7 cellular contexts compared by ENCODE assay signal in genomic region chrX:49073641-49074575, GRCh38. TPM values are rescaled to one million over a fixed set of nuclear protein-coding genes. Genes with fewer than 3 reads are reported as not detected.
A peak's percentile ranks its signal among the peaks of the same experiment; 100 is the strongest.
DNase-seq lines count a peak whose midpoint lies in the region; ATAC-seq and FAIRE-seq lines count a peak whose summit lies in the region.

PRAF2 (minus strand) TSS chrX:49074002; CDS start chrX:49073987, 15 bp downstream.

- no peaks in the 10 kb centered on the region for H3K9me3 Mint-ChIP-seq in activated CD4-positive, alpha-beta T cell treated with anti-CD3 and anti-CD28 coated beads, Interleukin-2, amount 10 ng/mL, durations not matched to agents 24 days and 14 days

- peak within 1 kb of the TSS; percentile 78 for H3K27ac Mint-ChIP-seq in activated CD4-positive, alpha-beta T cell treated with anti-CD3 and anti-CD28 coated beads, Interleukin-2, amount 10 ng/mL, durations not matched to agents 24 days and 14 days

- intact Hi-C loops in activated CD4-positive, alpha-beta T cell treated with anti-CD3 and anti-CD28 coated beads, Interleukin-2, amount 10 ng/mL, durations not matched to agents 24 days and 14 days (cut with micrococcal nuclease), result no loop called here

- H3K27me3 Mint-ChIP-seq in activated CD4-positive, alpha-beta T cell treated with anti-CD3 and anti-CD28 coated beads, Interleukin-2, amount 10 ng/mL, durations not matched to agents 24 days and 14 days, result no peaks in the 10 kb centered on the region

- H3K4me1 Mint-ChIP-seq in activated CD4-positive, alpha-beta T cell treated with anti-CD3 and anti-CD28 coated beads, Interleukin-2, amount 10 ng/mL, durations not matched to agents 24 days and 14 days, result peaks cover 17% of the 10 kb centered on the region

- peak within 1 kb of the TSS; percentile 84 for H3K4me3 Mint-ChIP-seq in activated CD4-positive, alpha-beta T cell treated with anti-CD3 and anti-CD28 coated beads, Interleukin-2, amount 10 ng/mL, durations not matched to agents 24 days and 14 days

- H3K36me3 Mint-ChIP-seq in activated CD4-positive, alpha-beta T cell treated with anti-CD3 and anti-CD28 coated beads, Interleukin-2, amount 10 ng/mL, durations not matched to agents 24 days and 14 days (ENCODE audit: low read depth), result peaks cover 29% of the 10 kb centered on the region

- ATAC-seq in HG03097 (IDR thresholded peaks at IDR 0.05; ENCODE audit: low FRiP score, unreplicated experiment), result peak; percentile 67

- DNase-seq in GM18507 (ENCODE audit: extremely low spot score, insufficient read length, low read depth), result peak; percentile 68
- peak; percentile 78 to 90 for DNase-seq in NCI-H446 (lab: John Stamatoyannopoulos, UW)
- peak; percentile 96 for DNase-seq in activated CD4-positive, alpha-beta T cell treated with anti-CD3 and anti-CD28 coated beads, Interleukin-2, amount 10 ng/mL, durations not matched to agents 24 days and 14 days
- peak; percentile 67 for DNase-seq in kidney glomerular epithelial cell (lab: John Stamatoyannopoulos, UW)
- DNase-seq in stimulated activated CD4-positive, alpha-beta T cell treated with anti-CD3 and anti-CD28 coated beads, Interleukin-15, amount 100 ng/mL, for 48 hours (ENCODE audit: low read depth in 2 of 2), result peak; percentile 79 to 84

- FAIRE-seq in GM18507 (lab: Jason Lieb, UNC) (peak; percentile 98), colon (lab: Jason Lieb, UNC) (peak; percentile 72)

RNA-seq across cellular contexts. Expression of gene PRAF2, which starts in this region (rescaled TPM):
- total RNA-seq in activated CD4-positive, alpha-beta T cell treated with anti-CD3 and anti-CD28 coated beads, Interleukin-2, amount 10 ng/mL, durations not matched to agents 24 days and 14 days, result 12.5 and 15.9 TPM in 2 replicates

Comparison
In these comparisons a context has a peak if more than half of its experiments do, and no peak if none do; other contexts are left out.
1. Peak in every context shown above with its lines: DNase-seq and ATAC-seq.